17 cellular contexts compared by ENCODE assay signal in genomic region chr5:36230151-36230788, GRCh38. TPM values are rescaled to one million over a fixed set of nuclear protein-coding genes. Genes with fewer than 3 reads are reported as not detected.
A peak's percentile ranks its signal among the peaks of the same experiment; 100 is the strongest.
DNase-seq lines count a peak whose midpoint lies in the region; ATAC-seq and TF ChIP-seq lines count a peak whose summit lies in the region.
"Had no signal": no experiment of that assay in that cellular context is flagged by ENCODE, and none has a peak within 500 bp of the region (broad histone marks: within the 10 kb centered on the region; RNA-seq: fewer than 3 reads in every experiment).

No MANE protein-coding gene starts in this region.

- H2AK5ac ChIP-seq in H9 (ENCODE audit: insufficient read length, low read length) = no peak overlapping the region

- no peak overlapping the region for H3T11ph ChIP-seq in H9 (ENCODE audit: low read length)

- H3K4me3 Mint-ChIP-seq in H9 (no peak overlapping the region), neural progenitor cell (no peak overlapping the region)
- no peak overlapping the region for H3K4me3 Mint-ChIP-seq in activated T-helper 17 cell treated with anti-CD3 and anti-CD28 coated beads, Interleukin-2, amount 50 U/mL, for 72 hours
- H3K4me3 Mint-ChIP-seq: CD8-positive, alpha-beta memory T cell had no signal

- H2BK20ac ChIP-seq in H9 (ENCODE audit: low read depth, low read length, poor library complexity, severe bottlenecking) = no peak overlapping the region

- no peak overlapping the region for H2AFZ ChIP-seq in H9 (ENCODE audit: low read length)
- H2AFZ ChIP-seq in neural progenitor cell (replicated peaks) = no peak overlapping the region

- no peak overlapping the region for H3K14ac ChIP-seq in H9 (ENCODE audit: insufficient read depth, low read length)

- no peak overlapping the region for H4K91ac ChIP-seq in H9 (ENCODE audit: insufficient read length, low read depth, low read length)

- no peaks in the 10 kb centered on the region for H3K36me3 Mint-ChIP-seq in H9 (ENCODE audit: insufficient read depth in 1 of 3, low read depth in 3 of 3)
- no peaks in the 10 kb centered on the region for H3K36me3 Mint-ChIP-seq in activated T-helper 17 cell treated with anti-CD3 and anti-CD28 coated beads, Interleukin-2, amount 50 U/mL, for 72 hours (ENCODE audit: low read depth)
- peaks cover 2% of the 10 kb centered on the region for H3K36me3 Mint-ChIP-seq in neural progenitor cell

- TF ChIP-seq CTCF in H9 (conservative IDR thresholded peaks at IDR 0.05) (no peak), neural progenitor cell (IDR thresholded peaks at IDR 0.05) (no peak), foreskin fibroblast (IDR thresholded peaks at IDR 0.05; ENCODE audit: low read depth, low read length) (no peak)

- no peaks in the 10 kb centered on the region for H3K27me3 Mint-ChIP-seq in H9 (ENCODE audit: low read depth)
- H3K27me3 Mint-ChIP-seq in activated T-helper 17 cell treated with anti-CD3 and anti-CD28 coated beads, Interleukin-2, amount 50 U/mL, for 72 hours = no peaks in the 10 kb centered on the region
- H3K27me3 Mint-ChIP-seq in neural progenitor cell (ENCODE audit: insufficient read depth, low read depth) = no peaks in the 10 kb centered on the region
- H3K27me3 Mint-ChIP-seq: CD8-positive, alpha-beta memory T cell had no signal

- H3K27me3 ChIP-seq in H9 (ENCODE audit: insufficient read depth, low read length) = no peaks in the 10 kb centered on the region
- H3K27me3 ChIP-seq in neural progenitor cell = no peaks in the 10 kb centered on the region
- no peaks in the 10 kb centered on the region for H3K27me3 ChIP-seq in effector memory CD4-positive, alpha-beta T cell (replicated peaks; ENCODE audit: control insufficient read depth, insufficient read depth, low read length, poor library complexity, severe bottlenecking)
- H3K27me3 ChIP-seq: BLaER1 treated with 17β-estradiol and CSF1 and Interleukin-3, amounts not matched to agents 10 nM and 100 nM had no signal

- H2BK5ac ChIP-seq in H9 (ENCODE audit: insufficient read length, low read length) = no peak overlapping the region

- no peak overlapping the region for H3K4ac ChIP-seq in H9 (ENCODE audit: low read depth, low read length)

- no peaks in the 10 kb centered on the region for H3K23me2 ChIP-seq in H9 (ENCODE audit: insufficient read length, low read depth, low read length, poor library complexity, severe bottlenecking)

- H3K79me1 ChIP-seq in H9 (ENCODE audit: insufficient read depth, low read depth, low read length, poor library complexity, severe bottlenecking) = no peaks in the 10 kb centered on the region

- no peak overlapping the region for H4K5ac ChIP-seq in H9 (ENCODE audit: insufficient read length, low read depth, low read length)

- H3K9me3 Mint-ChIP-seq in H9 = no peaks in the 10 kb centered on the region
- H3K9me3 Mint-ChIP-seq in activated T-helper 17 cell treated with anti-CD3 and anti-CD28 coated beads, Interleukin-2, amount 50 U/mL, for 72 hours = no peaks in the 10 kb centered on the region
- no peaks in the 10 kb centered on the region for H3K9me3 Mint-ChIP-seq in neural progenitor cell
- H3K9me3 Mint-ChIP-seq: CD8-positive, alpha-beta memory T cell had no signal

- H3K23ac ChIP-seq in H9 (ENCODE audit: insufficient read length, low read depth, low read length) = no peak overlapping the region

- no peak overlapping the region for H4K8ac ChIP-seq in H9 (replicated peaks; ENCODE audit: insufficient read length, low read depth, low read length)

- no peak overlapping the region for H3K56ac ChIP-seq in H9 (ENCODE audit: insufficient read length, low read depth, low read length)

- H3K27ac ChIP-seq in H9 (ENCODE audit: insufficient read length, low read depth, low read length) (no peak overlapping the region), neural progenitor cell (peak overlapping the region; percentile 71)
- H3K27ac ChIP-seq in effector memory CD4-positive, alpha-beta T cell (ENCODE audit: insufficient read depth, low read length, poor library complexity, severe bottlenecking) = no peak overlapping the region
- H3K27ac ChIP-seq: BLaER1 treated with 17β-estradiol and CSF1 and Interleukin-3, amounts not matched to agents 10 nM and 100 nM had no signal

- H3K4me1 ChIP-seq in H9 (ENCODE audit: insufficient read depth, low read length) (no peaks in the 10 kb centered on the region), neural progenitor cell (peaks cover 21% of the 10 kb centered on the region)
- no peaks in the 10 kb centered on the region for H3K4me1 ChIP-seq in effector memory CD4-positive, alpha-beta T cell (ENCODE audit: control insufficient read depth, insufficient read depth, low read length, poor library complexity, severe bottlenecking)

- H3K9me3 ChIP-seq in H9 (ENCODE audit: control insufficient read depth, low read depth, low read length) (no peaks in the 10 kb centered on the region), neural progenitor cell (ENCODE audit: low read depth) (no peaks in the 10 kb centered on the region)
- no peaks in the 10 kb centered on the region for H3K9me3 ChIP-seq in effector memory CD4-positive, alpha-beta T cell (ENCODE audit: control insufficient read depth, low read length)

- no peak overlapping the region for H2BK12ac ChIP-seq in H9 (ENCODE audit: insufficient read length, low read depth, low read length)

- no peak for ATAC-seq in activated T-helper 17 cell treated with anti-CD3 and anti-CD28 coated beads, Interleukin-2, amount 50 U/mL, for 72 hours (replicated peaks)
- ATAC-seq in GM21786 (IDR thresholded peaks at IDR 0.05; ENCODE audit: unreplicated experiment) = no peak
- ATAC-seq: SK-N-SH treated with all-trans-retinoic acid at 6 μM for 48 hours had no signal

- H3K4me3 ChIP-seq in neural progenitor cell = no peak overlapping the region
- H3K4me3 ChIP-seq in foreskin fibroblast (ENCODE audit: low read depth in 1 of 2, low read length in 2 of 2) = no peak overlapping the region
- no peak overlapping the region for H3K4me3 ChIP-seq in effector memory CD4-positive, alpha-beta T cell (ENCODE audit: insufficient read depth, low read depth, low read length, poor library complexity, severe bottlenecking)
- H3K4me3 ChIP-seq: BLaER1 treated with 17β-estradiol and CSF1 and Interleukin-3, amounts not matched to agents 10 nM and 100 nM had no signal

- no peak overlapping the region for H2BK15ac ChIP-seq in H9 (ENCODE audit: low read depth, low read length)

- H3K18ac ChIP-seq in H9 (ENCODE audit: insufficient read length, low read depth, low read length) = no peak overlapping the region

- H3F3A ChIP-seq in neural progenitor cell (ENCODE audit: low read depth) = peaks cover 11% of the 10 kb centered on the region

- H3K27ac Mint-ChIP-seq in H9 (peak overlapping the region in 2 of 3 experiments; percentile 0 to 10; a peak in 4 of 7 replicates), neural progenitor cell (no peak overlapping the region)
- peak overlapping the region; percentile 5 for H3K27ac Mint-ChIP-seq in activated T-helper 17 cell treated with anti-CD3 and anti-CD28 coated beads, Interleukin-2, amount 50 U/mL, for 72 hours

- H4K20me1 ChIP-seq in H9 (ENCODE audit: control insufficient read depth, insufficient read depth, insufficient read length) = no peaks in the 10 kb centered on the region
- peaks cover 9% of the 10 kb centered on the region for H4K20me1 ChIP-seq in neural progenitor cell (ENCODE audit: low read depth)

- no peaks in the 10 kb centered on the region for H3K36me3 ChIP-seq in neural progenitor cell
- H3K36me3 ChIP-seq in effector memory CD4-positive, alpha-beta T cell (ENCODE audit: control insufficient read depth, insufficient read depth, low read length) = peaks cover 5% of the 10 kb centered on the region

- peaks cover 6 to 9% of the 10 kb centered on the region in 2 experiments for H3K4me1 Mint-ChIP-seq in H9
- peaks cover 6% of the 10 kb centered on the region for H3K4me1 Mint-ChIP-seq in activated T-helper 17 cell treated with anti-CD3 and anti-CD28 coated beads, Interleukin-2, amount 50 U/mL, for 72 hours
- H3K4me1 Mint-ChIP-seq in neural progenitor cell = peaks cover 8% of the 10 kb centered on the region

- no peak overlapping the region for H2BK120ac ChIP-seq in H9 (ENCODE audit: low read depth, low read length, poor library complexity, severe bottlenecking)

- no peaks in the 10 kb centered on the region for H3K79me2 ChIP-seq in H9 (ENCODE audit: insufficient read depth, low read length)
- H3K79me2 ChIP-seq in neural progenitor cell (ENCODE audit: low read depth) = peaks cover 38% of the 10 kb centered on the region

- no peak overlapping the region for H3K9ac ChIP-seq in H9 (ENCODE audit: extremely low read depth, insufficient read length, low read length)
- no peak overlapping the region for H3K9ac ChIP-seq in neural progenitor cell
- H3K9ac ChIP-seq: BLaER1 treated with 17β-estradiol and CSF1 and Interleukin-3, amounts not matched to agents 10 nM and 100 nM had no signal

- DNase-seq in DMS53 (lab: John Stamatoyannopoulos, UW) = peak; percentile 59
- DNase-seq in H9 = no peak
- peak; percentile 61 for DNase-seq in neural progenitor cell (ENCODE audit: low spot score)
- no peak for DNase-seq in foreskin fibroblast
- no peak for DNase-seq in NCI-H2107 (lab: John Stamatoyannopoulos, UW)
- no peak for DNase-seq in effector memory CD4-positive, alpha-beta T cell
- DNase-seq: CD8-positive, alpha-beta memory T cell; H7; IMR-90; NCI-H1694 treated with DMSO at 0.1 percent for 48 hours; NCI-H510A treated with DMSO at 0.1 percent for 48 hours; NCI-H774; SHP77 treated with DMSO at 0.1 percent for 48 hours had no signal

- no CpG with 5 or more reads among the region's 1 CpG for WGBS in H9 (ENCODE audit: extremely low coverage, insufficient read length, low lambda C conversion rate)

- H3K4me2 ChIP-seq in H9 (ENCODE audit: insufficient read depth, insufficient read length, low read length) = no peak overlapping the region
- H3K4me2 ChIP-seq in neural progenitor cell = peak overlapping the region; percentile 58
- H3K4me2 ChIP-seq: BLaER1 treated with 17β-estradiol and CSF1 and Interleukin-3, amounts not matched to agents 10 nM and 100 nM had no signal

RNA-seq across cellular contexts. Expression of gene NADK2, which starts 11.5 kb away (rescaled TPM):
- total RNA-seq in H9 (2021) (12.2 and 12.4 TPM in 2 replicates), neural progenitor cell (ENCODE audit: low replicate concordance) (46.1 and 68.2 TPM in 2 replicates)
- total RNA-seq in activated T-helper 17 cell treated with anti-CD3 and anti-CD28 coated beads, Interleukin-2, amount 50 U/mL, for 72 hours = 10 to 100 TPM in 1 of 2 donors, 1 to 10 TPM in 1; 7.2 to 11.0 TPM

Comparison
In these comparisons a context has a peak if more than half of its experiments do, and no peak if none do; other contexts are left out.
1. DNase-seq: peak in DMS53 (single experiment) and neural progenitor cell (single experiment); none in H9 (single experiment), foreskin fibroblast (0 of 2), NCI-H2107 (single experiment) and effector memory CD4-positive, alpha-beta T cell (0 of 3).